Comparison of ENCODE assay signal across 13 cellular contexts in the genomic region with DNA sequence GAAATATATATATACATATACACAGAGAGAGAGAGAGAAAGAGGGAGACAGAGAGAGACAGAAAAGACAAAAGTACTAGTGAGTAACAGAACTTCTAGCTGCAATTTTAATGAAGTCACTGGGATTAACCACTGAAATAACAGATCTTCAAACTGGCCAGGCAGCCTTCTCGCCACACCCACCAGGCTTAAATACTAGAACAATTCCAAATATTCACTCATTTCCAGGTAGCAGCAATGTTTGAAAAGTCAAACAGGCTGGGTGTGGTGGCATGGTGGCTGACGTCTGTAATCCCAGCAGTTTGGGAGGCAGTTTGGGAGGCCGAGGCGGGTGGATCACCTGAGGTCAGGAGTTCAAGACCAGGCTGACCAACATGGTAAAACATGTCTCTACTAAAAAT. TPM values are rescaled to one million over a fixed set of nuclear protein-coding genes. Genes with fewer than 3 reads are reported as not detected.
DNase-seq lines count a peak whose midpoint lies in the region; ATAC-seq and TF ChIP-seq lines count a peak whose summit lies in the region.
"Had no signal": no experiment of that assay in that cellular context is flagged by ENCODE, and none has a peak within 500 bp of the region (broad histone marks: within the 10 kb centered on the region; RNA-seq: fewer than 3 reads in every experiment).

No MANE protein-coding gene starts in this region.

- no peaks in the 10 kb centered on the region for H3K27me3 Mint-ChIP-seq in activated naive CD4-positive, alpha-beta T cell treated with anti-CD3 and anti-CD28 coated beads for 36 hours (ENCODE audit: low read depth)
- H3K27me3 Mint-ChIP-seq in activated naive CD4-positive, alpha-beta T cell treated with anti-CD3 and anti-CD28 coated beads, Interleukin-2, amount 10 ng/mL, durations not matched to agents 7 days and 5 days = no peaks in the 10 kb centered on the region
- H3K27me3 Mint-ChIP-seq in WTC11 (ENCODE audit: low read depth) = no peaks in the 10 kb centered on the region
- no peaks in the 10 kb centered on the region for H3K27me3 Mint-ChIP-seq in stimulated activated memory B cell treated with anti-CD40 and anti-IgM and Interleukin-4, amounts not matched to agents 10 μg/mL and 1 μg/mL and 100 μg/mL, for 72 hours

- CTCF ChIA-PET in activated naive CD4-positive, alpha-beta T cell treated with anti-CD3 and anti-CD28 coated beads for 36 hours (lab: Charles Lee) = interaction anchor here (1.5 to 4.9 kb wide), 2 partner anchors 16 to 53 kb away, joined by 3 to 55 read pairs; a partner anchor contains a TSS
- CTCF ChIA-PET in activated naive CD4-positive, alpha-beta T cell treated with anti-CD3 and anti-CD28 coated beads, Interleukin-2, amount 10 ng/mL, durations not matched to agents 7 days and 5 days (lab: Charles Lee) = interaction anchor here (0.9 to 7.8 kb wide), 4 partner anchors 12 to 170 kb away, joined by 3 to 60 read pairs (median 4); a partner anchor contains a TSS
- CTCF ChIA-PET in WTC11 (lab: Charles Lee) = no interaction called here

- no peaks in the 10 kb centered on the region for H3K27me3 ChIP-seq in esophagus (ENCODE audit: control insufficient read depth in 1 of 2, insufficient read depth in 2 of 2, low read length in 2 of 2)

- no peak for TF ChIP-seq CTCF in WTC11 (IDR thresholded peaks at IDR 0.05)

- peaks cover 7 to 25% of the 10 kb centered on the region in 2 donors for H3K36me3 ChIP-seq in esophagus (ENCODE audit: control insufficient read depth in 2 of 2, insufficient read depth in 2 of 2, low read length in 1 of 2)

- POLR2A ChIA-PET in WTC11 (lab: Charles Lee) = interaction anchor here (0.6 kb wide), 1 partner anchor 118 kb away, joined by 5 read pairs; no protein-coding TSS in a partner anchor

- no peak for DNase-seq in activated naive CD4-positive, alpha-beta T cell treated with anti-CD3 and anti-CD28 coated beads for 36 hours
- DNase-seq in activated naive CD4-positive, alpha-beta T cell treated with anti-CD3 and anti-CD28 coated beads, Interleukin-2, amount 10 ng/mL, durations not matched to agents 7 days and 5 days = no peak
- DNase-seq in WTC11 (ENCODE audit: low spot score) (no peak), cortex of kidney (lab: John Stamatoyannopoulos, UW) (no peak), RKO (ENCODE audit: low spot score) (no peak)
- DNase-seq: immature natural killer cell; natural killer cell; NCI-H1417 treated with DMSO at 0.1 percent for 48 hours; RPMI8226; stimulated activated CD4-positive, alpha-beta T cell treated with anti-CD3 and anti-CD28 coated beads, Interleukin-15, amount 100 ng/mL, for 24 hours had no signal

- H3K9me3 ChIP-seq in esophagus (ENCODE audit: control insufficient read depth in 2 of 2, insufficient read depth in 1 of 2, low read depth in 1 of 2, low read length in 1 of 2) = no peaks in the 10 kb centered on the region

- no peaks in the 10 kb centered on the region for H3K9me3 Mint-ChIP-seq in activated naive CD4-positive, alpha-beta T cell treated with anti-CD3 and anti-CD28 coated beads for 36 hours
- H3K9me3 Mint-ChIP-seq in activated naive CD4-positive, alpha-beta T cell treated with anti-CD3 and anti-CD28 coated beads, Interleukin-2, amount 10 ng/mL, durations not matched to agents 7 days and 5 days = no peaks in the 10 kb centered on the region
- no peaks in the 10 kb centered on the region for H3K9me3 Mint-ChIP-seq in WTC11
- no peaks in the 10 kb centered on the region for H3K9me3 Mint-ChIP-seq in stimulated activated memory B cell treated with anti-CD40 and anti-IgM and Interleukin-4, amounts not matched to agents 10 μg/mL and 1 μg/mL and 100 μg/mL, for 72 hours
- H3K9me3 Mint-ChIP-seq: immature natural killer cell, natural killer cell had no signal

- ATAC-seq in WTC11 = no peak
- no peak for ATAC-seq in stimulated activated memory B cell treated with anti-CD40 and anti-IgM and Interleukin-4, amounts not matched to agents 10 μg/mL and 1 μg/mL and 100 μg/mL, for 72 hours
- no peak for ATAC-seq in GM19452 (IDR thresholded peaks at IDR 0.05; ENCODE audit: unreplicated experiment)
- ATAC-seq: natural killer cell had no signal

- intact Hi-C loops in activated naive CD4-positive, alpha-beta T cell treated with anti-CD3 and anti-CD28 coated beads for 36 hours (cut with micrococcal nuclease) = no loop called here

- H3K4me3 ChIP-seq in esophagus (ENCODE audit: low read depth in 1 of 2, low read length in 2 of 2) = no peak overlapping the region

- peaks cover 34% of the 10 kb centered on the region for H3K4me1 Mint-ChIP-seq in activated naive CD4-positive, alpha-beta T cell treated with anti-CD3 and anti-CD28 coated beads for 36 hours (ENCODE audit: low read depth)
- peaks cover 32% of the 10 kb centered on the region for H3K4me1 Mint-ChIP-seq in activated naive CD4-positive, alpha-beta T cell treated with anti-CD3 and anti-CD28 coated beads, Interleukin-2, amount 10 ng/mL, durations not matched to agents 7 days and 5 days
- peaks cover 16% of the 10 kb centered on the region for H3K4me1 Mint-ChIP-seq in WTC11
- H3K4me1 Mint-ChIP-seq in stimulated activated memory B cell treated with anti-CD40 and anti-IgM and Interleukin-4, amounts not matched to agents 10 μg/mL and 1 μg/mL and 100 μg/mL, for 72 hours = peaks cover 45% of the 10 kb centered on the region

- WGBS in esophagus, 2 donors = 50 to 53% methylated on average over 4 of the region's 4 CpGs

- peaks cover 1 to 2% of the 10 kb centered on the region in 2 donors for H3K4me1 ChIP-seq in esophagus (ENCODE audit: control insufficient read depth in 2 of 2, insufficient read depth in 2 of 2, low read length in 1 of 2)

- H3K36me3 Mint-ChIP-seq in activated naive CD4-positive, alpha-beta T cell treated with anti-CD3 and anti-CD28 coated beads for 36 hours (ENCODE audit: low read depth) = peaks cover 56% of the 10 kb centered on the region
- H3K36me3 Mint-ChIP-seq in activated naive CD4-positive, alpha-beta T cell treated with anti-CD3 and anti-CD28 coated beads, Interleukin-2, amount 10 ng/mL, durations not matched to agents 7 days and 5 days = peaks cover 54% of the 10 kb centered on the region
- H3K36me3 Mint-ChIP-seq in WTC11 = peaks cover 74% of the 10 kb centered on the region
- H3K36me3 Mint-ChIP-seq in stimulated activated memory B cell treated with anti-CD40 and anti-IgM and Interleukin-4, amounts not matched to agents 10 μg/mL and 1 μg/mL and 100 μg/mL, for 72 hours = peaks cover 56% of the 10 kb centered on the region

- peak overlapping the region; percentile 44 for H3K27ac Mint-ChIP-seq in activated naive CD4-positive, alpha-beta T cell treated with anti-CD3 and anti-CD28 coated beads for 36 hours
- H3K27ac Mint-ChIP-seq in activated naive CD4-positive, alpha-beta T cell treated with anti-CD3 and anti-CD28 coated beads, Interleukin-2, amount 10 ng/mL, durations not matched to agents 7 days and 5 days = no peak overlapping the region
- peak overlapping the region; percentile 41; the same call in 1 of the 2 replicates for H3K27ac Mint-ChIP-seq in WTC11
- peak overlapping the region; percentile 22 for H3K27ac Mint-ChIP-seq in stimulated activated memory B cell treated with anti-CD40 and anti-IgM and Interleukin-4, amounts not matched to agents 10 μg/mL and 1 μg/mL and 100 μg/mL, for 72 hours
- H3K27ac Mint-ChIP-seq: immature natural killer cell, natural killer cell had no signal

- peak overlapping the region; percentile 71 to 74 for H3K27ac ChIP-seq in esophagus (ENCODE audit: low read depth in 2 of 2, low read length in 1 of 2)

- H3K4me3 Mint-ChIP-seq in activated naive CD4-positive, alpha-beta T cell treated with anti-CD3 and anti-CD28 coated beads for 36 hours = no peak overlapping the region
- no peak overlapping the region for H3K4me3 Mint-ChIP-seq in activated naive CD4-positive, alpha-beta T cell treated with anti-CD3 and anti-CD28 coated beads, Interleukin-2, amount 10 ng/mL, durations not matched to agents 7 days and 5 days
- H3K4me3 Mint-ChIP-seq in WTC11 = no peak overlapping the region
- no peak overlapping the region for H3K4me3 Mint-ChIP-seq in stimulated activated memory B cell treated with anti-CD40 and anti-IgM and Interleukin-4, amounts not matched to agents 10 μg/mL and 1 μg/mL and 100 μg/mL, for 72 hours
- H3K4me3 Mint-ChIP-seq: immature natural killer cell, natural killer cell had no signal

TF ChIP-seq in WTC11, 78 proteins besides CTCF, POLR2A, EP300 and RAD21 (continues in another document):
- TF ChIP-seq, protein P1, sequence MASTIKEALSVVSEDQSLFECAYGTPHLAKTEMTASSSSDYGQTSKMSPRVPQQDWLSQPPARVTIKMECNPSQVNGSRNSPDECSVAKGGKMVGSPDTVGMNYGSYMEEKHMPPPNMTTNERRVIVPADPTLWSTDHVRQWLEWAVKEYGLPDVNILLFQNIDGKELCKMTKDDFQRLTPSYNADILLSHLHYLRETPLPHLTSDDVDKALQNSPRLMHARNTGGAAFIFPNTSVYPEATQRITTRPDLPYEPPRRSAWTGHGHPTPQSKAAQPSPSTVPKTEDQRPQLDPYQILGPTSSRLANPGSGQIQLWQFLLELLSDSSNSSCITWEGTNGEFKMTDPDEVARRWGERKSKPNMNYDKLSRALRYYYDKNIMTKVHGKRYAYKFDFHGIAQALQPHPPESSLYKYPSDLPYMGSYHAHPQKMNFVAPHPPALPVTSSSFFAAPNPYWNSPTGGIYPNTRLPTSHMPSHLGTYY (CRISPR knock-in tag; IDR thresholded peaks at IDR 0.05) = no peak
- TF ChIP-seq, protein P2, sequence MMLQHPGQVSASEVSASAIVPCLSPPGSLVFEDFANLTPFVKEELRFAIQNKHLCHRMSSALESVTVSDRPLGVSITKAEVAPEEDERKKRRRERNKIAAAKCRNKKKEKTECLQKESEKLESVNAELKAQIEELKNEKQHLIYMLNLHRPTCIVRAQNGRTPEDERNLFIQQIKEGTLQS (CRISPR knock-in tag; conservative IDR thresholded peaks at IDR 0.05) = no peak
- TF ChIP-seq ZNF219 (CRISPR knock-in tag; IDR thresholded peaks at IDR 0.05; ENCODE audit: borderline replicate concordance) (no peak), EMX1 (CRISPR knock-in tag; IDR thresholded peaks at IDR 0.05) (no peak), CBFB (CRISPR knock-in tag; IDR thresholded peaks at IDR 0.05; ENCODE audit: low read depth) (no peak)

RNA-seq across cellular contexts. Expression of a gene that starts 5.2 kb away (rescaled TPM):
- 100 to 1,000 TPM; 596 to 641 TPM for total RNA-seq in activated naive CD4-positive, alpha-beta T cell treated with anti-CD3 and anti-CD28 coated beads for 36 hours
- 1,102 to 1,197 TPM (median 1,130 TPM) in 3 replicates for total RNA-seq in WTC11 (2021)
- polyA plus RNA-seq in esophagus = 1,000 to 10,000 TPM; 1,018 to 1,250 TPM

RNA-seq across cellular contexts. Expression of a gene that starts 16.4 kb away (rescaled TPM):
- 1 to 10 TPM; 5.9 TPM for total RNA-seq in activated naive CD4-positive, alpha-beta T cell treated with anti-CD3 and anti-CD28 coated beads for 36 hours
- 8.4 to 10.1 TPM (median 8.5 TPM) in 3 replicates for total RNA-seq in WTC11 (2021)
- 1 to 10 TPM; 1.5 to 2.2 TPM for polyA plus RNA-seq in esophagus

RNA-seq across cellular contexts. Expression of a gene that starts 16.6 kb away (rescaled TPM):
- 1 to 10 TPM; 4.2 to 5.1 TPM for total RNA-seq in activated naive CD4-positive, alpha-beta T cell treated with anti-CD3 and anti-CD28 coated beads for 36 hours
- 1.9 to 3.6 TPM (median 2.1 TPM) in 3 replicates for total RNA-seq in WTC11 (2021)
- polyA plus RNA-seq in esophagus = 1 to 10 TPM in 1 of 2 donors, under 1 TPM in 1; 0.79 to 1.2 TPM

RNA-seq across cellular contexts. Expression of a gene that starts 25.5 kb away (rescaled TPM):
- 1 to 10 TPM; 4.8 to 6.7 TPM for total RNA-seq in activated naive CD4-positive, alpha-beta T cell treated with anti-CD3 and anti-CD28 coated beads for 36 hours
- 13.1 to 14.2 TPM (median 13.3 TPM) in 3 replicates for total RNA-seq in WTC11 (2021)
- 1 to 10 TPM; 4.0 to 4.3 TPM for polyA plus RNA-seq in esophagus

RNA-seq across cellular contexts. Expression of a gene that starts 34.2 kb away (rescaled TPM):
- total RNA-seq in activated naive CD4-positive, alpha-beta T cell treated with anti-CD3 and anti-CD28 coated beads for 36 hours = 100 to 1,000 TPM; 207 to 217 TPM
- total RNA-seq in WTC11 (2021) = 338 to 380 TPM (median 371 TPM) in 3 replicates
- 100 to 1,000 TPM; 212 to 242 TPM for polyA plus RNA-seq in esophagus
